Comparison of ENCODE assay signal across 20 cellular contexts in the genomic region with DNA sequence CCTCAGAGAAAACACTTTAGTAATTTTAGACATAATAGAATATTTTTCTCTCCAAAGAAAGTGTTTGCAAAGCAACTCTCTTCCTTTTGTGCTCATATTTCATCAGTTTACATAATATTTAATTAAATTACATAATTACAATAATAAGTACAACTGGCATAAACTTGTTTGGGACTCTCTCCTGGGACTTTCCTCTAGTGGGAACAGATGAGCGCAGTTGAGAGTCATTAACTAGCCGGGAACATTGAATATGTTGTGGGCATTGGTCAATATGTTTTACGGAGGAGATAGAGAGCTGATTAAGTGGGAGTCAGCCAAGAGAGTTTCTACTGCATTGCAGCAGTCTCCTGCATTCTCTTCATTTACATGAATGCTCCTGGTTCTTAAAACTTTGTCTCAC.
"Had no signal": no experiment of that assay in that cellular context is flagged by ENCODE, and none has a peak within 500 bp of the region (broad histone marks: within the 10 kb centered on the region; RNA-seq: fewer than 3 reads in every experiment).

No MANE protein-coding gene starts in this region.

- ATAC-seq: foreskin keratinocyte; left colon; sciatic nerve; stimulated activated naive B cell treated with anti-CD40 and anti-IgM and Interleukin-4, amounts not matched to agents 10 μg/mL and 1 μg/mL and 100 μg/mL, for 72 hours had no signal

- H3K9me3 ChIP-seq: colonic mucosa, esophagus squamous epithelium, spleen, stomach, thoracic aorta, transverse colon had no signal

- FAIRE-seq: kidney had no signal

- H3K27me3 ChIP-seq: colonic mucosa, esophagus squamous epithelium, foreskin keratinocyte, hepatocyte, spleen, stomach, transverse colon had no signal

- H3K27ac ChIP-seq: colonic mucosa, esophagus squamous epithelium, foreskin keratinocyte, hepatocyte, spleen, stomach, thoracic aorta, transverse colon had no signal

- H3K4me2 ChIP-seq: hepatocyte had no signal

- H3K79me2 ChIP-seq: hepatocyte had no signal

- H2AFZ ChIP-seq: hepatocyte had no signal

- DNase-seq: colonic mucosa; dermis blood vessel endothelial cell; esophagus squamous epithelium; foreskin keratinocyte; kidney; left colon; mesendoderm; naive B cell; occipital lobe; spleen; stimulated activated CD4-positive, alpha-beta T cell treated with anti-CD3 and anti-CD28 coated beads, Interleukin-15, amount 100 ng/mL, for 24 hours; stimulated activated CD4-positive, alpha-beta T cell treated with anti-CD3 and anti-CD28 coated beads, Interleukin-1b, Interleukin-23, amount 100 ng/mL, for 48 hours; stimulated activated CD4-positive, alpha-beta T cell treated with anti-CD3 and anti-CD28 coated beads, Interleukin-4, amount 100 ng/mL, for 24 hours; stimulated activated naive B cell treated with anti-CD40 and anti-IgM and Interleukin-4, amounts not matched to agents 10 μg/mL and 1 μg/mL and 100 μg/mL, for 72 hours; stomach; substantia nigra; transverse colon had no signal

- H3K4me1 ChIP-seq: colonic mucosa, esophagus squamous epithelium, stomach, transverse colon had no signal

- H3K36me3 ChIP-seq: colonic mucosa, esophagus squamous epithelium, stomach, thoracic aorta, transverse colon had no signal

- H3K4me3 ChIP-seq: colonic mucosa, esophagus squamous epithelium, hepatocyte, spleen, stomach, thoracic aorta, transverse colon had no signal
